In genomic region chr22:30609260-30610185, GRCh38 we compare ENCODE assay signal across 8 cellular contexts. TPM values are rescaled to one million over a fixed set of nuclear protein-coding genes. Genes with fewer than 3 reads are reported as not detected.
DNase-seq lines count a peak whose midpoint lies in the region; ATAC-seq and TF ChIP-seq lines count a peak whose summit lies in the region.

No MANE protein-coding gene starts in this region.

- H3K4me3 Mint-ChIP-seq in stimulated activated naive B cell treated with anti-CD40 and anti-IgM and Interleukin-4, amounts not matched to agents 10 μg/mL and 1 μg/mL and 100 μg/mL, for 72 hours, result no peak overlapping the region

- H3K9me3 Mint-ChIP-seq in activated naive CD4-positive, alpha-beta T cell treated with anti-CD3 and anti-CD28 coated beads, Interleukin-2, amount 50 U/mL, for 72 hours, result no peaks in the 10 kb centered on the region
- no peaks in the 10 kb centered on the region for H3K9me3 Mint-ChIP-seq in stimulated activated naive B cell treated with anti-CD40 and anti-IgM and Interleukin-4, amounts not matched to agents 10 μg/mL and 1 μg/mL and 100 μg/mL, for 72 hours

- peak; percentile 70 to 82 for ATAC-seq in activated naive CD4-positive, alpha-beta T cell treated with anti-CD3 and anti-CD28 coated beads, Interleukin-2, amount 50 U/mL, for 72 hours
- ATAC-seq in stimulated activated naive B cell treated with anti-CD40 and anti-IgM and Interleukin-4, amounts not matched to agents 10 μg/mL and 1 μg/mL and 100 μg/mL, for 72 hours (replicated peaks), result peak; percentile 45 to 71
- ATAC-seq in HG02571 (IDR thresholded peaks at IDR 0.05; ENCODE audit: unreplicated experiment), result no peak

- POLR2A ChIA-PET in HEK293T (lab: Yijun Ruan, JAX), result interaction anchor here (0.6 to 1.5 kb wide), 3 partner anchors 26 to 178 kb away, joined by 3 to 4 read pairs (median 4); partner anchors contain the start of gene SLC35E4

- DNase-seq in activated naive CD4-positive, alpha-beta T cell treated with anti-CD3 and anti-CD28 coated beads, Interleukin-2, amount 50 U/mL, for 72 hours (ENCODE audit: low spot score in 2 of 2), result peak; percentile 36 to 66
- no peak for DNase-seq in activated naive CD4-positive, alpha-beta T cell treated with anti-CD3 and anti-CD28 coated beads, Interleukin-2, amount 50 U/mL, for 16 hours
- DNase-seq in M059J (ENCODE audit: low read depth) (peak; percentile 87), amniotic stem cell (lab: John Stamatoyannopoulos, UW) (peak; percentile 60), iris pigment epithelial cell (ENCODE audit: low read depth) (peak; percentile 92), HEK293T (ENCODE audit: extremely low spot score) (no peak)
- DNase-seq in stimulated activated naive B cell treated with anti-CD40 and anti-IgM and Interleukin-4, amounts not matched to agents 10 μg/mL and 1 μg/mL and 100 μg/mL, for 72 hours, result peak; percentile 28

- H3K36me3 Mint-ChIP-seq in activated naive CD4-positive, alpha-beta T cell treated with anti-CD3 and anti-CD28 coated beads, Interleukin-2, amount 50 U/mL, for 72 hours, result no peaks in the 10 kb centered on the region
- H3K36me3 Mint-ChIP-seq in stimulated activated naive B cell treated with anti-CD40 and anti-IgM and Interleukin-4, amounts not matched to agents 10 μg/mL and 1 μg/mL and 100 μg/mL, for 72 hours, result no peaks in the 10 kb centered on the region

- peak overlapping the region in 1 of 2 donors; percentile 43 for H3K27ac Mint-ChIP-seq in activated naive CD4-positive, alpha-beta T cell treated with anti-CD3 and anti-CD28 coated beads, Interleukin-2, amount 50 U/mL, for 72 hours
- H3K27ac Mint-ChIP-seq in stimulated activated naive B cell treated with anti-CD40 and anti-IgM and Interleukin-4, amounts not matched to agents 10 μg/mL and 1 μg/mL and 100 μg/mL, for 72 hours, result peak overlapping the region; percentile 83

- peaks cover 26 to 46% of the 10 kb centered on the region in 2 donors for H3K4me1 Mint-ChIP-seq in stimulated activated naive B cell treated with anti-CD40 and anti-IgM and Interleukin-4, amounts not matched to agents 10 μg/mL and 1 μg/mL and 100 μg/mL, for 72 hours

- CTCF ChIA-PET in HEK293T (lab: Yijun Ruan, JAX), result no interaction called here

- H3K27me3 Mint-ChIP-seq in stimulated activated naive B cell treated with anti-CD40 and anti-IgM and Interleukin-4, amounts not matched to agents 10 μg/mL and 1 μg/mL and 100 μg/mL, for 72 hours, result peaks cover 16 to 26% of the 10 kb centered on the region in 2 donors

TF ChIP-seq in HEK293T, 16 proteins besides CTCF, POLR2A, EP300 and RAD21:
- TF ChIP-seq ARNT (IDR thresholded peaks at IDR 0.05), result no peak
- no peak for TF ChIP-seq ZNF384 (IDR thresholded peaks at IDR 0.05)
- no peak for TF ChIP-seq FOXM1 (IDR thresholded peaks at IDR 0.05; ENCODE audit: borderline replicate concordance)
- no peak for TF ChIP-seq ELF4 (IDR thresholded peaks at IDR 0.05)
- no peak for TF ChIP-seq SP1 (IDR thresholded peaks at IDR 0.05)
- no peak for TF ChIP-seq SUZ12 (IDR thresholded peaks at IDR 0.05)
- no peak for TF ChIP-seq L3MBTL2 (conservative IDR thresholded peaks at IDR 0.05)
- no peak for TF ChIP-seq PKNOX1 (IDR thresholded peaks at IDR 0.05)
- TF ChIP-seq HDGF (IDR thresholded peaks at IDR 0.05; ENCODE audit: borderline replicate concordance), result no peak
- no peak for TF ChIP-seq CTBP1 (IDR thresholded peaks at IDR 0.05; ENCODE audit: borderline replicate concordance)
- no peak for TF ChIP-seq NFRKB (IDR thresholded peaks at IDR 0.05)
- TF ChIP-seq LEF1 (IDR thresholded peaks at IDR 0.05; ENCODE audit: borderline replicate concordance), result no peak
- no peak for TF ChIP-seq FOXA1 (IDR thresholded peaks at IDR 0.05)
- TF ChIP-seq TARDBP (IDR thresholded peaks at IDR 0.05), result no peak
- no peak for TF ChIP-seq FOXK2 (IDR thresholded peaks at IDR 0.05)

RNA-seq across cellular contexts. Expression of gene TCN2, which starts 2.5 kb away (rescaled TPM):
- 1 to 10 TPM; 1.5 TPM for total RNA-seq in activated naive CD4-positive, alpha-beta T cell treated with anti-CD3 and anti-CD28 coated beads, Interleukin-2, amount 50 U/mL, for 72 hours
- 5.8 and 6.2 TPM in 2 replicates for total RNA-seq in M059J (2014; rRNA removed; shearing (Covaris generic))

RNA-seq across cellular contexts. Expression of gene PES1, which starts 17.8 kb away (rescaled TPM):
- 100 to 1,000 TPM in 1 of 2 donors, 10 to 100 TPM in 1; 22.4 to 113 TPM for total RNA-seq in activated naive CD4-positive, alpha-beta T cell treated with anti-CD3 and anti-CD28 coated beads, Interleukin-2, amount 50 U/mL, for 72 hours
- 53.1 and 57.9 TPM in 2 replicates for total RNA-seq in M059J (2014; rRNA removed; shearing (Covaris generic))

RNA-seq across cellular contexts. Expression of gene SLC35E4, which starts 26.1 kb away (rescaled TPM):
- 1 to 10 TPM; 3.9 to 9.5 TPM for total RNA-seq in activated naive CD4-positive, alpha-beta T cell treated with anti-CD3 and anti-CD28 coated beads, Interleukin-2, amount 50 U/mL, for 72 hours
- 7.6 and 9.0 TPM in 2 replicates for total RNA-seq in M059J (2014; rRNA removed; shearing (Covaris generic))

RNA-seq across cellular contexts. Expression of gene GAL3ST1, which starts 35.1 kb away (rescaled TPM):
- total RNA-seq in activated naive CD4-positive, alpha-beta T cell treated with anti-CD3 and anti-CD28 coated beads, Interleukin-2, amount 50 U/mL, for 72 hours, result under 1 TPM in 1 of 2 donors, not detected in 1; 0.70 TPM
- total RNA-seq in M059J (2014; rRNA removed; shearing (Covaris generic)), result not detected in 2 replicates

RNA-seq across cellular contexts. Expression of gene DUSP18, which starts 58.2 kb away (rescaled TPM):
- total RNA-seq in activated naive CD4-positive, alpha-beta T cell treated with anti-CD3 and anti-CD28 coated beads, Interleukin-2, amount 50 U/mL, for 72 hours, result 10 to 100 TPM in 1 of 2 donors, 1 to 10 TPM in 1; 7.4 to 10.4 TPM
- total RNA-seq in M059J (2014; rRNA removed; shearing (Covaris generic)), result 3.8 and 4.6 TPM in 2 replicates

Comparison
In these comparisons a context has a peak if more than half of its experiments do, and no peak if none do; other contexts are left out.
1. DNase-seq: peak in activated naive CD4-positive, alpha-beta T cell treated with anti-CD3 and anti-CD28 coated beads, Interleukin-2, amount 50 U/mL, for 72 hours (2 of 2), M059J (single experiment), amniotic stem cell (single experiment), iris pigment epithelial cell (single experiment) and stimulated activated naive B cell treated with anti-CD40 and anti-IgM and Interleukin-4, amounts not matched to agents 10 μg/mL and 1 μg/mL and 100 μg/mL, for 72 hours (single experiment); none in activated naive CD4-positive, alpha-beta T cell treated with anti-CD3 and anti-CD28 coated beads, Interleukin-2, amount 50 U/mL, for 16 hours (single experiment) and HEK293T (single experiment).